14 cellular contexts compared by ENCODE assay signal in genomic region chr10:128013626-128014025, GRCh38.
"Had no signal": no experiment of that assay in that cellular context is flagged by ENCODE, and none has a peak within 500 bp of the region (broad histone marks: within the 10 kb centered on the region; RNA-seq: fewer than 3 reads in every experiment).

No MANE protein-coding gene starts in this region.

- H3K4me1 ChIP-seq: colonic mucosa had no signal

- ATAC-seq: activated CD8-positive, alpha-beta T cell treated with anti-CD3 and anti-CD28 coated beads for 36 hours; gastrocnemius medialis; right lobe of liver had no signal

- H3K27ac Mint-ChIP-seq: activated CD8-positive, alpha-beta T cell treated with anti-CD3 and anti-CD28 coated beads for 36 hours had no signal

- DNase-seq: activated CD4-positive, alpha-beta T cell treated with anti-CD3 and anti-CD28 coated beads for 1 hour; activated CD8-positive, alpha-beta T cell treated with anti-CD3 and anti-CD28 coated beads for 36 hours; activated naive CD4-positive, alpha-beta T cell treated with Interleukin-2 at 50 U/mL for 16 hours; caudate nucleus; colonic mucosa; effector CD4-positive, alpha-beta T cell; gastrocnemius medialis; naive B cell; ovary; right lobe of liver had no signal

- H3K27ac ChIP-seq: adrenal gland, colonic mucosa, epithelial cell of prostate, gastrocnemius medialis, ovary, right lobe of liver, SK-N-MC, thoracic aorta had no signal

- H3K4me3 Mint-ChIP-seq: activated CD8-positive, alpha-beta T cell treated with anti-CD3 and anti-CD28 coated beads for 36 hours; naive B cell had no signal

- H3K4me3 ChIP-seq: adrenal gland, colonic mucosa, gastrocnemius medialis, ovary, right lobe of liver, SK-N-MC, thoracic aorta had no signal

- H3K27me3 ChIP-seq: adrenal gland, colonic mucosa, gastrocnemius medialis, ovary, right lobe of liver had no signal

- H3K9me3 ChIP-seq: adrenal gland, colonic mucosa, gastrocnemius medialis, ovary, right lobe of liver, thoracic aorta had no signal

- H3K36me3 Mint-ChIP-seq: naive B cell had no signal

- H3K9me3 Mint-ChIP-seq: activated CD8-positive, alpha-beta T cell treated with anti-CD3 and anti-CD28 coated beads for 36 hours; naive B cell had no signal

- H3K36me3 ChIP-seq: adrenal gland, colonic mucosa, gastrocnemius medialis, ovary, right lobe of liver, thoracic aorta had no signal
